22 cellular contexts compared by ENCODE assay signal in genomic region chr2:150165479-150165878, GRCh38.
DNase-seq lines count a peak whose midpoint lies in the region; ATAC-seq and TF ChIP-seq lines count a peak whose summit lies in the region.
"Had no signal": no experiment of that assay in that cellular context is flagged by ENCODE, and none has a peak within 500 bp of the region (broad histone marks: within the 10 kb centered on the region; RNA-seq: fewer than 3 reads in every experiment).

No MANE protein-coding gene starts in this region.

- H3K27me3 ChIP-seq in PC-3 (ENCODE audit: low read length) (no peaks in the 10 kb centered on the region), breast epithelium (no peaks in the 10 kb centered on the region)
- H3K27me3 ChIP-seq: BLaER1, brain microvascular endothelial cell, neutrophil, tibial nerve had no signal

- H3K79me2 ChIP-seq in PC-3 (ENCODE audit: low read length): no peaks in the 10 kb centered on the region

- no peaks in the 10 kb centered on the region for H4K20me1 ChIP-seq in PC-3 (ENCODE audit: low read length)
- H4K20me1 ChIP-seq: BLaER1 had no signal

- DNase-seq in Calu3 (no peak), PC-3 (no peak), breast epithelium (ENCODE audit: low spot score in 2 of 2) (no peak), osteocyte (ENCODE audit: extremely low spot score, unreplicated experiment) (no peak), foreskin melanocyte (no peak), KG1 (lab: John Stamatoyannopoulos, UW) (no peak), kidney tubule cell (ENCODE audit: low spot score) (no peak)
- DNase-seq: activated CD4-positive, alpha-beta memory T cell treated with anti-CD3 and anti-CD28 coated beads for 36 hours; activated naive CD4-positive, alpha-beta T cell; brain microvascular endothelial cell; mesendoderm; NCI-H1092; NCI-H1694 treated with DMSO at 0.1 percent for 48 hours; stimulated activated CD4-positive, alpha-beta T cell treated with anti-CD3 and anti-CD28 coated beads, Interleukin-4, amount 100 ng/mL, for 1 hour had no signal

- intact Hi-C loops in Calu3 (cut with micrococcal nuclease; ENCODE audit: unreplicated experiment): loop anchor here (10.0 kb wide), 1 partner anchor 241 kb away; no protein-coding TSS in a partner anchor
- intact Hi-C loops in PC-3 (cut with micrococcal nuclease): loop anchor here (5.0 to 10.0 kb wide), 5 partner anchors 33 to 391 kb away; no protein-coding TSS in a partner anchor
- intact Hi-C loops in breast epithelium (cut with DNase I; ENCODE audit: low total_unique reads): no loop called here

- H3K36me3 Mint-ChIP-seq in Calu3 (ENCODE audit: insufficient read depth, unreplicated experiment): peaks cover 18% of the 10 kb centered on the region
- H3K36me3 Mint-ChIP-seq in osteocyte (ENCODE audit: unreplicated experiment): no peaks in the 10 kb centered on the region
- H3K36me3 Mint-ChIP-seq: activated CD4-positive, alpha-beta memory T cell treated with anti-CD3 and anti-CD28 coated beads for 36 hours had no signal

- H3F3A ChIP-seq in PC-3 (ENCODE audit: low read length, unreplicated experiment): peaks cover 17% of the 10 kb centered on the region

- CTCF ChIA-PET in Calu3 (lab: Charles Lee) (no interaction called here), PC-3 (lab: Charles Lee) (interaction anchor here (1.0 kb wide), 1 partner anchor 24 kb away, joined by 4 read pairs; no protein-coding TSS in a partner anchor)

- peak overlapping the region; percentile 99 for H3K27ac Mint-ChIP-seq in Calu3 (ENCODE audit: unreplicated experiment)
- peak overlapping the region; percentile 79 for H3K27ac Mint-ChIP-seq in osteocyte (ENCODE audit: unreplicated experiment)
- H3K27ac Mint-ChIP-seq: activated CD4-positive, alpha-beta memory T cell treated with anti-CD3 and anti-CD28 coated beads for 36 hours; T-helper 1 cell treated with Interleukin-12 subunit alpha and Interleukin-12 subunit beta and Interleukin-4 antibody, amounts not matched to agents 30 μg/mL and 1 μg/mL, for 36 hours had no signal

- H3K4me1 Mint-ChIP-seq in Calu3 (ENCODE audit: low read depth, unreplicated experiment) (peaks cover 71% of the 10 kb centered on the region), osteocyte (ENCODE audit: unreplicated experiment) (peaks cover 37% of the 10 kb centered on the region)

- H3K27ac ChIP-seq in PC-3 (ENCODE audit: low read length) (peak overlapping the region; percentile 96), breast epithelium (peak overlapping the region; percentile 66 to 72)
- H3K27ac ChIP-seq: BLaER1, brain microvascular endothelial cell, neutrophil, tibial nerve had no signal

- H3K4me1 ChIP-seq in PC-3 (ENCODE audit: insufficient read depth, low read length): peaks cover 52% of the 10 kb centered on the region
- peaks cover 0 to 9% of the 10 kb centered on the region in 2 donors for H3K4me1 ChIP-seq in breast epithelium
- H3K4me1 ChIP-seq: BLaER1 had no signal

- peak overlapping the region; percentile 50 for H3K4me3 Mint-ChIP-seq in Calu3 (ENCODE audit: low read depth, unreplicated experiment)
- no peak overlapping the region for H3K4me3 Mint-ChIP-seq in osteocyte (ENCODE audit: unreplicated experiment)
- H3K4me3 Mint-ChIP-seq: activated CD4-positive, alpha-beta memory T cell treated with anti-CD3 and anti-CD28 coated beads for 36 hours; T-helper 1 cell treated with Interleukin-12 subunit alpha and Interleukin-12 subunit beta and Interleukin-4 antibody, amounts not matched to agents 30 μg/mL and 1 μg/mL, for 36 hours had no signal

- TF ChIP-seq POLR2A in breast epithelium (IDR thresholded peaks at IDR 0.05): no peak

- no peak overlapping the region for H2AFZ ChIP-seq in PC-3 (ENCODE audit: low read length)

- H3K4me3 ChIP-seq in PC-3 (ENCODE audit: low read length) (peak overlapping the region; percentile 19; the same call in 1 of the 2 replicates), breast epithelium (no peak overlapping the region)
- H3K4me3 ChIP-seq: BLaER1, tibial nerve had no signal

- H3K4me2 ChIP-seq in PC-3 (ENCODE audit: low read length): peak overlapping the region; percentile 75
- H3K4me2 ChIP-seq: BLaER1 had no signal

- H3K9me3 ChIP-seq in PC-3 (ENCODE audit: low read length): no peaks in the 10 kb centered on the region
- H3K9me3 ChIP-seq in breast epithelium: no peaks in the 10 kb centered on the region
- H3K9me3 ChIP-seq: neutrophil, tibial nerve had no signal

- H3K27me3 Mint-ChIP-seq in Calu3 (ENCODE audit: unreplicated experiment): no peaks in the 10 kb centered on the region
- H3K27me3 Mint-ChIP-seq in osteocyte (ENCODE audit: unreplicated experiment): no peaks in the 10 kb centered on the region
- H3K27me3 Mint-ChIP-seq: activated CD4-positive, alpha-beta memory T cell treated with anti-CD3 and anti-CD28 coated beads for 36 hours; progenitor cell of endocrine pancreas had no signal

- H3K9me3 Mint-ChIP-seq in Calu3 (ENCODE audit: low read depth, unreplicated experiment) (no peaks in the 10 kb centered on the region), osteocyte (ENCODE audit: unreplicated experiment) (no peaks in the 10 kb centered on the region)
- H3K9me3 Mint-ChIP-seq: T-helper 1 cell treated with Interleukin-12 subunit alpha and Interleukin-12 subunit beta and Interleukin-4 antibody, amounts not matched to agents 30 μg/mL and 1 μg/mL, for 36 hours had no signal

- BruUV-seq in Calu3 (replicated peaks; lab: Mats Ljungman, UMichigan) (no TSS peak), PC-3 (replicated peaks; lab: Mats Ljungman, UMichigan) (no TSS peak)

- POLR2A ChIA-PET in PC-3 (lab: Charles Lee; ENCODE audit: unreplicated experiment): interaction anchor here (0.6 kb wide), 1 partner anchor 12 kb away, joined by 3 read pairs; no protein-coding TSS in a partner anchor

- H3K9me2 ChIP-seq in PC-3 (replicated peaks; ENCODE audit: low read length): no peaks in the 10 kb centered on the region

- peak overlapping the region; percentile 73 for H3K9ac ChIP-seq in PC-3 (ENCODE audit: low read length)
- H3K9ac ChIP-seq: BLaER1 had no signal

- no peak for TF ChIP-seq CTCF in Calu3 (IDR thresholded peaks at IDR 0.05; ENCODE audit: unreplicated experiment)
- TF ChIP-seq CTCF in PC-3 (conservative IDR thresholded peaks at IDR 0.05; ENCODE audit: low read depth, low read length): no peak
- TF ChIP-seq CTCF in breast epithelium (IDR thresholded peaks at IDR 0.05): no peak
- no peak for TF ChIP-seq CTCF in osteocyte (IDR thresholded peaks at IDR 0.05)

- H3K36me3 ChIP-seq in PC-3 (ENCODE audit: low read depth, low read length): no peaks in the 10 kb centered on the region
- H3K36me3 ChIP-seq in breast epithelium: no peaks in the 10 kb centered on the region
- H3K36me3 ChIP-seq: BLaER1, brain microvascular endothelial cell, neutrophil, tibial nerve had no signal

- no peak for ATAC-seq in PC-3
- ATAC-seq in HG03439 (IDR thresholded peaks at IDR 0.05; ENCODE audit: unreplicated experiment): no peak
- ATAC-seq: activated CD4-positive, CD25-positive, alpha-beta regulatory T cell treated with anti-CD3 and anti-CD28 coated beads, Interleukin-2, amount 50 U/mL, for 24 hours; HCT116 had no signal
